In the genomic region with DNA sequence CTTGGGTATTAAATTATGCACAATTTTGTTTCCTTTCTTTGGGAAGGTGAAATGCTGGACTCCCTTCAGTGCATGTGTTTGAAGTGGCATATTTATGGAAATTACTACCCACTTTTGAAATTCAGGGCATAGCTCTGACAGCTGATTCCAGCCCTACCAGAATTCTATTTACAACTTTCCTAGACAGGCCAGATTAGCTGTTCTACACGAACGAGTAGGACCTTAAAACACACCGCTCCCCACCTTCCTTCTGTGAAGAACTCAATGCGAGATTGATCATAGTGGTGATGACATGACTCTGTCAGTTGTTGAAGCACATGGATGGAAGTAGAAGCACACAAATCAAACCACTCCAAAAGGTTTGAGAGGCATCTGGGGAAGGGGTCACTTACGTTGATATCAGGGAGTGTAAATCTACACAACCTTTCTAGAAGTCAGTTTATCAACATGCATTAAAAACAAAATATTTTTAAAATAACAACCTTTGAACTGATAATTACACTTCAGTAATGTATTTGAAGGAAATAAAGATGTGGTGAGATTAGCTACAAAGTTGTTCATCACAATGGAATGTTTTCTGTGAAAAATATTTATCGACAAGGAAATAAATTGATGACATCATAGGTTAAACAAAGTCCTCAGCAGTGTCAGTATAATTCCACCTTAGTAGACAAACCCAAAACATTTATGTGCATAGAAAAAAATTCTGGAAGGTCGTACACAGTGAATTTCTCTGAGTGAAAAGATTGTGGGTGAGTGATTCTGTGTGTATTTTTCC, we compare ENCODE assay signal across 14 cellular contexts. TPM values are rescaled to one million over a fixed set of nuclear protein-coding genes. Genes with fewer than 3 reads are reported as not detected.
DNase-seq lines count a peak whose midpoint lies in the region; ATAC-seq, FAIRE-seq and TF ChIP-seq lines count a peak whose summit lies in the region.
"Had no signal": no experiment of that assay in that cellular context is flagged by ENCODE, and none has a peak within 500 bp of the region (broad histone marks: within the 10 kb centered on the region; RNA-seq: fewer than 3 reads in every experiment).

No MANE protein-coding gene starts in this region.

- H3K9me3 ChIP-seq in right cardiac atrium (ENCODE audit: control insufficient read depth, low read length) = no peaks in the 10 kb centered on the region
- H3K9me3 ChIP-seq in smooth muscle cell (replicated peaks; ENCODE audit: low read depth) = no peaks in the 10 kb centered on the region
- H3K9me3 ChIP-seq in left lung = no peaks in the 10 kb centered on the region
- H3K9me3 ChIP-seq: BE2C had no signal

- no peak overlapping the region for H2AFZ ChIP-seq in smooth muscle cell (ENCODE audit: low read depth)

- DNase-seq in HT-29 (ENCODE audit: low spot score) (peak; percentile 7), coronary artery (ENCODE audit: low spot score) (no peak), right cardiac atrium (no peak), smooth muscle cell (lab: John Stamatoyannopoulos, UW; ENCODE audit: unreplicated experiment) (no peak), GM12891 (ENCODE audit: insufficient read length, low spot score) (no peak), left lung (no peak), NCI-H1930 (lab: John Stamatoyannopoulos, UW) (no peak)
- DNase-seq: activated gamma-delta T cell, BE2C, DMS79, NCI-H2081, posterior cingulate gyrus, SIG-M5 had no signal

- peaks cover 31% of the 10 kb centered on the region for H3F3A ChIP-seq in smooth muscle cell (ENCODE audit: low read depth)

- no peaks in the 10 kb centered on the region for H4K20me1 ChIP-seq in smooth muscle cell (ENCODE audit: low read depth)

- TF ChIP-seq CTCF in coronary artery (IDR thresholded peaks at IDR 0.05) (no peak), smooth muscle cell (IDR thresholded peaks at IDR 0.05; ENCODE audit: borderline replicate concordance, insufficient read depth, poor library complexity, severe bottlenecking) (no peak), left lung (IDR thresholded peaks at IDR 0.05) (no peak)

- intact Hi-C loops in right cardiac atrium (cut with DNase I) = no loop called here
- intact Hi-C loops in left lung (cut with DNase I) = no loop called here

- no peak for FAIRE-seq in GM12891 (lab: Jason Lieb, UNC)

- TF ChIP-seq POLR2A in GM12891 (IDR thresholded peaks at IDR 0.05; ENCODE audit: low read depth, low read length) = no peak

- H3K27ac ChIP-seq in coronary artery = peak overlapping the region; percentile 68 to 76
- peak overlapping the region; percentile 84 for H3K27ac ChIP-seq in right cardiac atrium (ENCODE audit: low read length)
- H3K27ac ChIP-seq in smooth muscle cell (ENCODE audit: low read depth) = peak overlapping the region; percentile 85
- H3K27ac ChIP-seq in left lung = peak overlapping the region in 1 of 2 donors; percentile 37

- 44% methylated on average over 7 of the region's 7 CpGs for WGBS in right cardiac atrium
- WGBS in smooth muscle cell (ENCODE audit: low lambda C conversion rate) = 36% methylated on average over 7 of the region's 7 CpGs

- no peaks in the 10 kb centered on the region for H3K36me3 ChIP-seq in smooth muscle cell (ENCODE audit: low read depth)
- no peaks in the 10 kb centered on the region for H3K36me3 ChIP-seq in left lung
- H3K36me3 ChIP-seq: BE2C had no signal

- ATAC-seq in right cardiac atrium (no peak), left lung (no peak)
- ATAC-seq in activated CD4-positive, CD25-positive, alpha-beta regulatory T cell treated with anti-CD3 and anti-CD28 coated beads, Interleukin-2, amount 50 U/mL, for 24 hours = no peak

- H3K4me3 ChIP-seq in coronary artery (no peak overlapping the region), right cardiac atrium (ENCODE audit: low read length) (no peak overlapping the region), smooth muscle cell (no peak overlapping the region), left lung (no peak overlapping the region)

- H3K4me1 ChIP-seq in right cardiac atrium (ENCODE audit: control insufficient read depth, insufficient read depth, low read length) = peaks cover 11% of the 10 kb centered on the region
- peaks cover 35% of the 10 kb centered on the region for H3K4me1 ChIP-seq in smooth muscle cell (ENCODE audit: low read depth)
- H3K4me1 ChIP-seq in left lung = peaks cover 0 to 5% of the 10 kb centered on the region in 2 donors

- H3K27me3 ChIP-seq in right cardiac atrium (ENCODE audit: control insufficient read depth, insufficient read depth) (no peaks in the 10 kb centered on the region), smooth muscle cell (ENCODE audit: low read depth) (no peaks in the 10 kb centered on the region), left lung (no peaks in the 10 kb centered on the region)
- H3K27me3 ChIP-seq: BE2C had no signal

- no peak overlapping the region for H3K9ac ChIP-seq in smooth muscle cell (ENCODE audit: low read depth)

- peaks cover 53% of the 10 kb centered on the region for H3K79me2 ChIP-seq in smooth muscle cell (ENCODE audit: low read depth)

- H3K4me2 ChIP-seq in smooth muscle cell = peak overlapping the region; percentile 63

TF ChIP-seq in GM12891, 5 proteins besides CTCF, POLR2A, EP300 and RAD21:
- TF ChIP-seq POLR2AphosphoS5 (IDR thresholded peaks at IDR 0.05; ENCODE audit: low read depth, low read length) = no peak
- no peak for TF ChIP-seq PAX5 (IDR thresholded peaks at IDR 0.05; ENCODE audit: insufficient read depth, low read length, severe bottlenecking)
- no peak for TF ChIP-seq SPI1 (IDR thresholded peaks at IDR 0.05; ENCODE audit: low read depth, low read length)
- TF ChIP-seq TAF1 (IDR thresholded peaks at IDR 0.05; ENCODE audit: low read depth, low read length) = no peak
- no peak for TF ChIP-seq POU2F2 (IDR thresholded peaks at IDR 0.05; ENCODE audit: low read depth, low read length)
TF ChIP-seq in GM12891: peak in this region for 0.

RNA-seq across cellular contexts. Expression of gene RARB, which starts 29.8 kb away (rescaled TPM):
- total RNA-seq in HT-29 (2014; rRNA removed; shearing (Covaris generic)) = not detected in 2 replicates
- 10 to 100 TPM; 17.0 to 26.4 (median 24.7) TPM for total RNA-seq in right cardiac atrium
- 9.5 TPM for polyA plus RNA-seq in right cardiac atrium
- total RNA-seq in smooth muscle cell = 106 and 129 TPM in 2 replicates
- polyA plus RNA-seq in smooth muscle cell = 62.8 and 88.1 TPM in 2 replicates
- not detected for polyA plus RNA-seq in GM12891 (2012; ENCODE audit: low read depth, missing spikeins)
- 1 to 10 TPM; 4.1 to 8.1 TPM for total RNA-seq in left lung
